In the genomic region with DNA sequence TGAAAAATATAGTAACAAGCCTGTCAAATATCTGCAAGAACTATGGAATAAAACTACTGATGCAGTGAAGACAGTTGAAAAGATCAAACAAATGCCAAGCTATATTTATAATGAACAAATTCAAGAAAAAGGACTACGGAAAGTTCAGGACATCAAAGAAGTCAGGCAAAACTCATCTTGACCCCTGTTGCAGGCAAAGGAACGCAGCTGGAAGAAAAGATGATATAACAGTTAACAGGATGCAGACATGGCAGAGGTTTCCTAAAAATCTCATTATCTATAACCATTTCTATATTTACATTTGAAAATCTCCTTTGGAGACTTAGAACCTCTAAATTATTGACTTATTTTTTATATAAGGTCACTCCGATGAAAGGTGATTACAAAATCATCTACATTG, we compare ENCODE assay signal across 22 cellular contexts.
"Had no signal": no experiment of that assay in that cellular context is flagged by ENCODE, and none has a peak within 500 bp of the region (broad histone marks: within the 10 kb centered on the region; RNA-seq: fewer than 3 reads in every experiment).

No MANE protein-coding gene starts in this region.

- ATAC-seq: T-helper 17 cell, WTC11 had no signal

- H3K4me1 Mint-ChIP-seq: WTC11 had no signal

- H3K9me3 Mint-ChIP-seq: activated CD4-positive, alpha-beta memory T cell treated with anti-CD3 and anti-CD28 coated beads, Interleukin-2, amount 10 ng/mL, durations not matched to agents 7 days and 5 days; activated naive CD8-positive, alpha-beta T cell treated with anti-CD3 and anti-CD28 coated beads, Interleukin-2, amount 10 ng/mL, durations not matched to agents 7 days and 5 days; activated T-helper 2 cell treated with anti-CD3 and anti-CD28 coated beads, Interferon-gamma antibody, Interleukin-2, Interleukin-4, amounts not matched to agents 10 μg/mL and 5 μg/mL and 100 μg/mL, durations not matched to agents 14 hours and 24 hours and 36 hours; WTC11 had no signal

- H3K27ac Mint-ChIP-seq: activated CD4-positive, alpha-beta memory T cell treated with anti-CD3 and anti-CD28 coated beads, Interleukin-2, amount 10 ng/mL, durations not matched to agents 7 days and 5 days; activated naive CD8-positive, alpha-beta T cell treated with anti-CD3 and anti-CD28 coated beads, Interleukin-2, amount 10 ng/mL, durations not matched to agents 7 days and 5 days; activated T-helper 2 cell treated with anti-CD3 and anti-CD28 coated beads, Interferon-gamma antibody, Interleukin-2, Interleukin-4, amounts not matched to agents 10 μg/mL and 5 μg/mL and 100 μg/mL, durations not matched to agents 14 hours and 24 hours and 36 hours; T-helper 17 cell; WTC11 had no signal

- DNase-seq: activated CD4-positive, alpha-beta memory T cell treated with anti-CD3 and anti-CD28 coated beads, Interleukin-2, amount 10 ng/mL, durations not matched to agents 7 days and 5 days; activated CD4-positive, alpha-beta T cell treated with anti-CD3 and anti-CD28 coated beads for 1 hour; activated CD4-positive, alpha-beta T cell treated with anti-CD3 and anti-CD28 coated beads, Interleukin-2, amount 50 U/mL, for 1 hour; activated gamma-delta T cell treated with Interleukin-2 at 50 U/mL for 16 hours; activated naive CD8-positive, alpha-beta T cell treated with anti-CD3 and anti-CD28 coated beads, Interleukin-2, amount 10 ng/mL, durations not matched to agents 7 days and 5 days; activated T-cell treated with anti-CD3 and anti-CD28 coated beads for 4 hours; activated T-cell treated with anti-CD3 and anti-CD28 coated beads, Interleukin-2, amount 50 U/mL, for 48 hours; aorta; central memory CD4-positive, alpha-beta T cell; cortex of kidney; MM.1S; NCI-H1105; NCI-H1436; NCI-H1694 treated with DMSO at 0.1 percent for 48 hours; NCI-H2029 treated with DMSO at 0.1 percent for 48 hours; NCI-H446; NCI-H524; SHP77 treated with DMSO at 0.1 percent for 48 hours; T-helper 17 cell; T-helper 9 cell had no signal

- H3K4me3 Mint-ChIP-seq: activated CD4-positive, alpha-beta memory T cell treated with anti-CD3 and anti-CD28 coated beads, Interleukin-2, amount 10 ng/mL, durations not matched to agents 7 days and 5 days; activated naive CD8-positive, alpha-beta T cell treated with anti-CD3 and anti-CD28 coated beads, Interleukin-2, amount 10 ng/mL, durations not matched to agents 7 days and 5 days; T-helper 17 cell; WTC11 had no signal

- H3K27me3 Mint-ChIP-seq: activated CD4-positive, alpha-beta memory T cell treated with anti-CD3 and anti-CD28 coated beads, Interleukin-2, amount 10 ng/mL, durations not matched to agents 7 days and 5 days; activated naive CD8-positive, alpha-beta T cell treated with anti-CD3 and anti-CD28 coated beads, Interleukin-2, amount 10 ng/mL, durations not matched to agents 7 days and 5 days; T-helper 17 cell had no signal
